10 cellular contexts compared by ENCODE assay signal in the genomic region with DNA sequence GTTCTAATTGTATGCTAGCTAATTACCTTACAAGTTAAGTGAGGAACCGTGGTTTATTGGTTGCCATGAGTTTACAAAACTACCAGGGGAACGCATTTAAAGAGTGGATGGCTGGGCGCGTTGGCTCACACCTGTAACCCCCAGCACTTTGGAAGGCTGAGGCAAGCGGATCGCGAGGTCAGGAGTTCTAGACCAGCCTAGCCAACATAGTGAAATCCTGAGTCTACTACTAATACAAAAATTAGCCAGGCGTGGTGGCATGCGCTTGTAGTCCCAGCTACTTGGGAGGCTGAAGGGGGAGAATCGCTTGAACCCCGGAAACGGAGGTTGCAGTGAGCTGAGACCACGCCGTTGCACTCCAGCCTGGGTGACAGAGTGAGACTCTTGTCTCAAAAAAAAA. TPM values are rescaled to one million over a fixed set of nuclear protein-coding genes. Genes with fewer than 3 reads are reported as not detected.
DNase-seq lines count a peak whose midpoint lies in the region; ATAC-seq and TF ChIP-seq lines count a peak whose summit lies in the region.
"Had no signal": no experiment of that assay in that cellular context is flagged by ENCODE, and none has a peak within 500 bp of the region (broad histone marks: within the 10 kb centered on the region; RNA-seq: fewer than 3 reads in every experiment).

No MANE protein-coding gene starts in this region.

- H3K9me3 ChIP-seq in BE2C: no peaks in the 10 kb centered on the region
- H3K9me3 ChIP-seq in Karpas-422 (ENCODE audit: low read length): no peaks in the 10 kb centered on the region

- H3K27ac Mint-ChIP-seq in naive thymus-derived CD8-positive, alpha-beta T cell: peak overlapping the region; percentile 43 to 99 (median 96)

- H4K20me1 ChIP-seq in Karpas-422 (ENCODE audit: insufficient read depth, low read depth, low read length): peaks cover 57% of the 10 kb centered on the region

- H3K27me3 Mint-ChIP-seq in naive thymus-derived CD8-positive, alpha-beta T cell: peaks cover 0 to 2% (median 0%) of the 10 kb centered on the region in 5 donors

- peak overlapping the region; percentile 84 to 99 (median 94) for H3K4me3 Mint-ChIP-seq in naive thymus-derived CD8-positive, alpha-beta T cell

- H3K4me3 ChIP-seq in BE2C (ENCODE audit: low read depth, low read length) (peak overlapping the region; percentile 95), Karpas-422 (ENCODE audit: low read length) (no peak overlapping the region), coronary artery (peak overlapping the region; percentile 95)

- H3K36me3 Mint-ChIP-seq in naive thymus-derived CD8-positive, alpha-beta T cell: peaks cover 16 to 65% (median 52%) of the 10 kb centered on the region in 3 donors

- peaks cover 30% of the 10 kb centered on the region for H3K79me2 ChIP-seq in Karpas-422 (ENCODE audit: low read length)

- no peak for DNase-seq in BE2C
- no peak for DNase-seq in Karpas-422
- no peak for DNase-seq in coronary artery (ENCODE audit: low spot score)
- DNase-seq in naive thymus-derived CD8-positive, alpha-beta T cell: no peak
- DNase-seq in NCI-H2029 treated with DMSO at 0.1 percent for 48 hours (lab: John Stamatoyannopoulos, UW): no peak
- DNase-seq in germinal center (ENCODE audit: low spot score): no peak
- no peak for DNase-seq in NCI-H1105 (lab: John Stamatoyannopoulos, UW)
- DNase-seq: activated effector memory CD4-positive, alpha-beta T cell treated with Interleukin-2 at 50 U/mL for 16 hours; H7 had no signal

- H3K27me3 ChIP-seq in BE2C (no peaks in the 10 kb centered on the region), Karpas-422 (ENCODE audit: low read length) (no peaks in the 10 kb centered on the region)

- H2AFZ ChIP-seq in Karpas-422 (ENCODE audit: low read length): no peak overlapping the region

- no peaks in the 10 kb centered on the region for H3K9me2 ChIP-seq in Karpas-422 (replicated peaks; ENCODE audit: insufficient read depth, low read length)

- TF ChIP-seq CTCF in BE2C (IDR thresholded peaks at IDR 0.05; ENCODE audit: low read depth, low read length): no peak
- no peak for TF ChIP-seq CTCF in coronary artery (IDR thresholded peaks at IDR 0.05)

- H3K36me3 ChIP-seq in BE2C: peaks cover 67% of the 10 kb centered on the region
- peaks cover 62% of the 10 kb centered on the region for H3K36me3 ChIP-seq in Karpas-422 (ENCODE audit: insufficient read depth, low read length)

- ATAC-seq in naive thymus-derived CD8-positive, alpha-beta T cell: no peak
- ATAC-seq in HG02798 (IDR thresholded peaks at IDR 0.05; ENCODE audit: poor library complexity, unreplicated experiment): no peak

- peak overlapping the region; percentile 83 for H3K4me2 ChIP-seq in Karpas-422 (ENCODE audit: low read depth, low read length, poor library complexity, severe bottlenecking)

- H3K4me1 Mint-ChIP-seq in naive thymus-derived CD8-positive, alpha-beta T cell: peaks cover 17 to 72% (median 54%) of the 10 kb centered on the region in 4 donors

- peaks cover 0 to 2% (median 0%) of the 10 kb centered on the region in 9 donors for H3K9me3 Mint-ChIP-seq in naive thymus-derived CD8-positive, alpha-beta T cell

- POLR2A ChIA-PET in naive thymus-derived CD8-positive, alpha-beta T cell (lab: Charles Lee): interaction anchor here (0.5 to 4.4 kb wide), 4 partner anchors 9 to 1614 kb away, joined by 3 to 50 read pairs (median 9); a partner anchor contains a TSS

- H3K27ac ChIP-seq in Karpas-422 (ENCODE audit: low read length): no peak overlapping the region
- H3K27ac ChIP-seq in coronary artery: no peak overlapping the region

- H3K4me1 ChIP-seq in BE2C: no peaks in the 10 kb centered on the region
- peaks cover 52% of the 10 kb centered on the region for H3K4me1 ChIP-seq in Karpas-422 (ENCODE audit: low read length)

- H3K9ac ChIP-seq in Karpas-422 (ENCODE audit: low read length): no peak overlapping the region

RNA-seq across cellular contexts. Expression of a gene that starts 2.2 kb away (rescaled TPM):
- 442 TPM for polyA plus RNA-seq in BE2C (2012; ENCODE audit: insufficient read depth, insufficient read length, low read depth)
- 133 and 180 TPM in 2 replicates for total RNA-seq in Karpas-422 (2014; rRNA removed; shearing (Covaris generic); ENCODE audit: low replicate concordance)
- 100 to 1,000 TPM; 368 to 375 TPM for total RNA-seq in naive thymus-derived CD8-positive, alpha-beta T cell
- 100 to 1,000 TPM; 283 to 332 (median 317) TPM for polyA plus RNA-seq in naive thymus-derived CD8-positive, alpha-beta T cell

RNA-seq across cellular contexts. Expression of a gene that starts 49.0 kb away (rescaled TPM):
- polyA plus RNA-seq in BE2C (2012; ENCODE audit: insufficient read depth, insufficient read length, low read depth): 139 TPM
- 94.5 and 113 TPM in 2 replicates for total RNA-seq in Karpas-422 (2014; rRNA removed; shearing (Covaris generic); ENCODE audit: low replicate concordance)
- 100 to 1,000 TPM; 123 to 128 TPM for total RNA-seq in naive thymus-derived CD8-positive, alpha-beta T cell
- polyA plus RNA-seq in naive thymus-derived CD8-positive, alpha-beta T cell: 10 to 100 TPM; 26.8 to 36.5 (median 30.7) TPM
